Comparison of ENCODE assay signal across 8 cellular contexts in the genomic region with DNA sequence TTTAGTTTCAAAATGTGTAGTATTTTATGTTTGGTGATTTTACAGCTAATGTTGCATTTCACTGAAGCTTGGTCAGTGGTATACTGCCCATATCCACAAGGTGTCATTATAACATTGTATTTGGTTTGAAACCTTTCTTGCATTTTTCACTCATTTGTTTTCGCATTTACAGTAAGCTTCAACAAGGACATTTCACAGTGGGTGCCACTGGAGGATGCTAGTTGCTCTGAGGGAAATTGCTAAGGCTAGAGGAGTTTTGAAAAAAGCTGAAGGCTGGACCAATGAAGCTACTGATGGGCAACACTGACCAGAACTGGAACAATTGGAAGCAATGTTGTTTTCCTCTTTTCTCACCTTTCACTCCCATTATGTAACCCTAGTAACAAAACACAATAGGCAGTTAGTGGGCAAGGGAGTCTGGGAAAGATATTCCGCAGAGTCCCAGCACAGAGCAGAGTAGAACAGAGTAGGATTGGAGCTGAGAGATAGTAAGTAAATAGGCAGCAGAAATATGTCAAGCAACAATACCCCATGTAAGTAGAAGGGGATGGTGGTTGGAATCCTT. TPM values are rescaled to one million over a fixed set of nuclear protein-coding genes. Genes with fewer than 3 reads are reported as not detected.
DNase-seq lines count a peak whose midpoint lies in the region; ATAC-seq and TF ChIP-seq lines count a peak whose summit lies in the region.

No MANE protein-coding gene starts in this region.

- POLR2A ChIA-PET in naive thymus-derived CD4-positive, alpha-beta T cell (lab: Charles Lee): no interaction called here

- ATAC-seq in DND-41 (ENCODE audit: insufficient read depth, low read depth): peak; percentile 73
- ATAC-seq in GM21367 (IDR thresholded peaks at IDR 0.05; ENCODE audit: unreplicated experiment): peak; percentile 69
- peak; percentile 77 for ATAC-seq in naive thymus-derived CD4-positive, alpha-beta T cell

- peaks cover 0 to 23% (median 13%) of the 10 kb centered on the region in 5 donors for H3K27me3 Mint-ChIP-seq in naive thymus-derived CD4-positive, alpha-beta T cell

- no peaks in the 10 kb centered on the region for H3K79me2 ChIP-seq in DND-41 (ENCODE audit: insufficient read depth, low read length)

- no peaks in the 10 kb centered on the region for H3K9me3 Mint-ChIP-seq in naive thymus-derived CD4-positive, alpha-beta T cell

- H3K36me3 Mint-ChIP-seq in naive thymus-derived CD4-positive, alpha-beta T cell: no peaks in the 10 kb centered on the region

- intact Hi-C loops in naive thymus-derived CD4-positive, alpha-beta T cell (cut with micrococcal nuclease): loop anchor here (5.0 kb wide), 3 partner anchors 594 to 1874 kb away; no protein-coding TSS in a partner anchor

- no peak for TF ChIP-seq POLR2A in erythroblast (IDR thresholded peaks at IDR 0.05; ENCODE audit: low read length)

- peak; percentile 92 for TF ChIP-seq RAD21 in Ishikawa (IDR thresholded peaks at IDR 0.05; ENCODE audit: low read depth)

- no peak overlapping the region for H2AFZ ChIP-seq in DND-41 (ENCODE audit: low read depth, low read length)

- H4K20me1 ChIP-seq in DND-41 (ENCODE audit: insufficient read depth, low read length): no peaks in the 10 kb centered on the region

- no peak for TF ChIP-seq EP300 in Ishikawa (IDR thresholded peaks at IDR 0.05; ENCODE audit: borderline replicate concordance)

- H3K9ac ChIP-seq in DND-41 (ENCODE audit: low read depth, low read length): no peak overlapping the region

- H3K27ac ChIP-seq in DND-41 (ENCODE audit: low read length): no peak overlapping the region
- no peak overlapping the region for H3K27ac ChIP-seq in naive thymus-derived CD4-positive, alpha-beta T cell (ENCODE audit: low read depth, low read length)

- DNase-seq in DND-41: no peak
- peak; percentile 68 for DNase-seq in RKO (ENCODE audit: low spot score)
- DNase-seq in erythroblast (lab: John Stamatoyannopoulos, UW): peak; percentile 48 to 60
- peak in 4 of 9 donors; percentile 4 to 13 (median 12) for DNase-seq in naive thymus-derived CD4-positive, alpha-beta T cell
- no peak for DNase-seq in ecto neural progenitor cell (ENCODE audit: low spot score)
- DNase-seq in activated CD4-positive, alpha-beta T cell treated with anti-CD3 and anti-CD28 coated beads for 4 hours: no peak

- H3K9me3 ChIP-seq in DND-41 (ENCODE audit: insufficient read depth, low read length, severe bottlenecking): no peaks in the 10 kb centered on the region
- no peaks in the 10 kb centered on the region for H3K9me3 ChIP-seq in naive thymus-derived CD4-positive, alpha-beta T cell (ENCODE audit: control insufficient read depth in 2 of 3, low read length in 3 of 3)

- no peaks in the 10 kb centered on the region for H3K27me3 ChIP-seq in DND-41 (ENCODE audit: insufficient read depth, low read length, poor library complexity)
- H3K27me3 ChIP-seq in naive thymus-derived CD4-positive, alpha-beta T cell (ENCODE audit: control insufficient read depth in 2 of 2, insufficient read depth in 2 of 2, low read length in 2 of 2): no peaks in the 10 kb centered on the region

- H3K27ac Mint-ChIP-seq in naive thymus-derived CD4-positive, alpha-beta T cell: no peak overlapping the region

- CTCF ChIA-PET in naive thymus-derived CD4-positive, alpha-beta T cell (lab: Charles Lee): interaction anchor here (0.9 kb wide), 1 partner anchor 1875 kb away, joined by 3 read pairs; no protein-coding TSS in a partner anchor

- no peaks in the 10 kb centered on the region for H3K36me3 ChIP-seq in DND-41 (ENCODE audit: insufficient read depth, low read length)
- no peaks in the 10 kb centered on the region for H3K36me3 ChIP-seq in naive thymus-derived CD4-positive, alpha-beta T cell (ENCODE audit: control insufficient read depth in 2 of 3, insufficient read depth in 3 of 3, low read length in 3 of 3)

- no peak overlapping the region for H3K4me3 ChIP-seq in DND-41 (ENCODE audit: low read depth in 1 of 2, low read length in 2 of 2)
- no peak overlapping the region for H3K4me3 ChIP-seq in naive thymus-derived CD4-positive, alpha-beta T cell (ENCODE audit: low read length)

- H3K4me1 Mint-ChIP-seq in naive thymus-derived CD4-positive, alpha-beta T cell: no peaks in the 10 kb centered on the region

- H3K4me3 Mint-ChIP-seq in naive thymus-derived CD4-positive, alpha-beta T cell: no peak overlapping the region

- no peaks in the 10 kb centered on the region for H3K4me1 ChIP-seq in DND-41 (ENCODE audit: insufficient read depth, low read length)
- H3K4me1 ChIP-seq in naive thymus-derived CD4-positive, alpha-beta T cell (ENCODE audit: control insufficient read depth in 2 of 2, insufficient read depth in 2 of 2, low read length in 2 of 2): no peaks in the 10 kb centered on the region

- no peak overlapping the region for H3K4me2 ChIP-seq in DND-41 (ENCODE audit: insufficient read depth, low read length)

- peak; percentile 77 for TF ChIP-seq CTCF in DND-41 (IDR thresholded peaks at IDR 0.05; ENCODE audit: borderline replicate concordance, extremely low read depth, low read length, poor library complexity, severe bottlenecking)

TF ChIP-seq in Ishikawa, 13 proteins besides CTCF, POLR2A, EP300 and RAD21:
- TF ChIP-seq, protein P1, sequence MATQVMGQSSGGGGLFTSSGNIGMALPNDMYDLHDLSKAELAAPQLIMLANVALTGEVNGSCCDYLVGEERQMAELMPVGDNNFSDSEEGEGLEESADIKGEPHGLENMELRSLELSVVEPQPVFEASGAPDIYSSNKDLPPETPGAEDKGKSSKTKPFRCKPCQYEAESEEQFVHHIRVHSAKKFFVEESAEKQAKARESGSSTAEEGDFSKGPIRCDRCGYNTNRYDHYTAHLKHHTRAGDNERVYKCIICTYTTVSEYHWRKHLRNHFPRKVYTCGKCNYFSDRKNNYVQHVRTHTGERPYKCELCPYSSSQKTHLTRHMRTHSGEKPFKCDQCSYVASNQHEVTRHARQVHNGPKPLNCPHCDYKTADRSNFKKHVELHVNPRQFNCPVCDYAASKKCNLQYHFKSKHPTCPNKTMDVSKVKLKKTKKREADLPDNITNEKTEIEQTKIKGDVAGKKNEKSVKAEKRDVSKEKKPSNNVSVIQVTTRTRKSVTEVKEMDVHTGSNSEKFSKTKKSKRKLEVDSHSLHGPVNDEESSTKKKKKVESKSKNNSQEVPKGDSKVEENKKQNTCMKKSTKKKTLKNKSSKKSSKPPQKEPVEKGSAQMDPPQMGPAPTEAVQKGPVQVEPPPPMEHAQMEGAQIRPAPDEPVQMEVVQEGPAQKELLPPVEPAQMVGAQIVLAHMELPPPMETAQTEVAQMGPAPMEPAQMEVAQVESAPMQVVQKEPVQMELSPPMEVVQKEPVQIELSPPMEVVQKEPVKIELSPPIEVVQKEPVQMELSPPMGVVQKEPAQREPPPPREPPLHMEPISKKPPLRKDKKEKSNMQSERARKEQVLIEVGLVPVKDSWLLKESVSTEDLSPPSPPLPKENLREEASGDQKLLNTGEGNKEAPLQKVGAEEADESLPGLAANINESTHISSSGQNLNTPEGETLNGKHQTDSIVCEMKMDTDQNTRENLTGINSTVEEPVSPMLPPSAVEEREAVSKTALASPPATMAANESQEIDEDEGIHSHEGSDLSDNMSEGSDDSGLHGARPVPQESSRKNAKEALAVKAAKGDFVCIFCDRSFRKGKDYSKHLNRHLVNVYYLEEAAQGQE (IDR thresholded peaks at IDR 0.05; ENCODE audit: low read depth): no peak
- TF ChIP-seq TCF12 (IDR thresholded peaks at IDR 0.05; ENCODE audit: low read depth) (no peak), EGR1 (IDR thresholded peaks at IDR 0.05) (no peak), YY1 (IDR thresholded peaks at IDR 0.05; ENCODE audit: low read depth) (no peak), NFIC (IDR thresholded peaks at IDR 0.05) (no peak), TEAD4 (IDR thresholded peaks at IDR 0.05) (no peak), CEBPB (IDR thresholded peaks at IDR 0.05) (no peak), FOXM1 (IDR thresholded peaks at IDR 0.05; ENCODE audit: borderline replicate concordance, low read depth) (no peak), TAF1 (IDR thresholded peaks at IDR 0.05; ENCODE audit: low read depth) (no peak), ZBTB7A (IDR thresholded peaks at IDR 0.05; ENCODE audit: low read depth) (no peak), CREB1 (IDR thresholded peaks at IDR 0.05; ENCODE audit: low read depth) (no peak)
- TF ChIP-seq, protein P2, sequence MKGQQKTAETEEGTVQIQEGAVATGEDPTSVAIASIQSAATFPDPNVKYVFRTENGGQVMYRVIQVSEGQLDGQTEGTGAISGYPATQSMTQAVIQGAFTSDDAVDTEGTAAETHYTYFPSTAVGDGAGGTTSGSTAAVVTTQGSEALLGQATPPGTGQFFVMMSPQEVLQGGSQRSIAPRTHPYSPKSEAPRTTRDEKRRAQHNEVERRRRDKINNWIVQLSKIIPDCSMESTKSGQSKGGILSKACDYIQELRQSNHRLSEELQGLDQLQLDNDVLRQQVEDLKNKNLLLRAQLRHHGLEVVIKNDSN (IDR thresholded peaks at IDR 0.05): no peak
- TF ChIP-seq, protein P3, sequence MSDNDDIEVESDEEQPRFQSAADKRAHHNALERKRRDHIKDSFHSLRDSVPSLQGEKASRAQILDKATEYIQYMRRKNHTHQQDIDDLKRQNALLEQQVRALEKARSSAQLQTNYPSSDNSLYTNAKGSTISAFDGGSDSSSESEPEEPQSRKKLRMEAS (IDR thresholded peaks at IDR 0.05): no peak

RNA-seq across cellular contexts. Expression of a gene that starts 23.6 kb away (rescaled TPM):
- total RNA-seq in naive thymus-derived CD4-positive, alpha-beta T cell: 100 to 1,000 TPM in 1 of 5 experiments, 10 to 100 TPM in 4; 39.9 to 131 (median 60.0) TPM
- polyA plus RNA-seq in naive thymus-derived CD4-positive, alpha-beta T cell: 100 to 1,000 TPM; 183 to 209 TPM

Comparison
In these comparisons a context has a peak if more than half of its experiments do, and no peak if none do; other contexts are left out.
1. DNase-seq: peak in RKO (single experiment) and erythroblast (2 of 2); none in DND-41 (single experiment), ecto neural progenitor cell (single experiment) and activated CD4-positive, alpha-beta T cell treated with anti-CD3 and anti-CD28 coated beads for 4 hours (0 of 2).
2. Peak in every context shown above with its lines, with median percentiles within 50 percentile points of each other: ATAC-seq.